1 cellular context compared by ENCODE assay signal in genomic region chr19:10503002-10503789, GRCh38.
TF ChIP-seq lines count a peak whose summit lies in the region.

TSS of gene KEAP1 (minus strand) at chr19:10503356. CDS start at chr19:10500033, 3,323 bp downstream.

TF ChIP-seq in K562, 482 proteins besides CTCF, POLR2A, EP300 and RAD21 (continued from another document and continues in another):
- TF ChIP-seq, protein P1, sequence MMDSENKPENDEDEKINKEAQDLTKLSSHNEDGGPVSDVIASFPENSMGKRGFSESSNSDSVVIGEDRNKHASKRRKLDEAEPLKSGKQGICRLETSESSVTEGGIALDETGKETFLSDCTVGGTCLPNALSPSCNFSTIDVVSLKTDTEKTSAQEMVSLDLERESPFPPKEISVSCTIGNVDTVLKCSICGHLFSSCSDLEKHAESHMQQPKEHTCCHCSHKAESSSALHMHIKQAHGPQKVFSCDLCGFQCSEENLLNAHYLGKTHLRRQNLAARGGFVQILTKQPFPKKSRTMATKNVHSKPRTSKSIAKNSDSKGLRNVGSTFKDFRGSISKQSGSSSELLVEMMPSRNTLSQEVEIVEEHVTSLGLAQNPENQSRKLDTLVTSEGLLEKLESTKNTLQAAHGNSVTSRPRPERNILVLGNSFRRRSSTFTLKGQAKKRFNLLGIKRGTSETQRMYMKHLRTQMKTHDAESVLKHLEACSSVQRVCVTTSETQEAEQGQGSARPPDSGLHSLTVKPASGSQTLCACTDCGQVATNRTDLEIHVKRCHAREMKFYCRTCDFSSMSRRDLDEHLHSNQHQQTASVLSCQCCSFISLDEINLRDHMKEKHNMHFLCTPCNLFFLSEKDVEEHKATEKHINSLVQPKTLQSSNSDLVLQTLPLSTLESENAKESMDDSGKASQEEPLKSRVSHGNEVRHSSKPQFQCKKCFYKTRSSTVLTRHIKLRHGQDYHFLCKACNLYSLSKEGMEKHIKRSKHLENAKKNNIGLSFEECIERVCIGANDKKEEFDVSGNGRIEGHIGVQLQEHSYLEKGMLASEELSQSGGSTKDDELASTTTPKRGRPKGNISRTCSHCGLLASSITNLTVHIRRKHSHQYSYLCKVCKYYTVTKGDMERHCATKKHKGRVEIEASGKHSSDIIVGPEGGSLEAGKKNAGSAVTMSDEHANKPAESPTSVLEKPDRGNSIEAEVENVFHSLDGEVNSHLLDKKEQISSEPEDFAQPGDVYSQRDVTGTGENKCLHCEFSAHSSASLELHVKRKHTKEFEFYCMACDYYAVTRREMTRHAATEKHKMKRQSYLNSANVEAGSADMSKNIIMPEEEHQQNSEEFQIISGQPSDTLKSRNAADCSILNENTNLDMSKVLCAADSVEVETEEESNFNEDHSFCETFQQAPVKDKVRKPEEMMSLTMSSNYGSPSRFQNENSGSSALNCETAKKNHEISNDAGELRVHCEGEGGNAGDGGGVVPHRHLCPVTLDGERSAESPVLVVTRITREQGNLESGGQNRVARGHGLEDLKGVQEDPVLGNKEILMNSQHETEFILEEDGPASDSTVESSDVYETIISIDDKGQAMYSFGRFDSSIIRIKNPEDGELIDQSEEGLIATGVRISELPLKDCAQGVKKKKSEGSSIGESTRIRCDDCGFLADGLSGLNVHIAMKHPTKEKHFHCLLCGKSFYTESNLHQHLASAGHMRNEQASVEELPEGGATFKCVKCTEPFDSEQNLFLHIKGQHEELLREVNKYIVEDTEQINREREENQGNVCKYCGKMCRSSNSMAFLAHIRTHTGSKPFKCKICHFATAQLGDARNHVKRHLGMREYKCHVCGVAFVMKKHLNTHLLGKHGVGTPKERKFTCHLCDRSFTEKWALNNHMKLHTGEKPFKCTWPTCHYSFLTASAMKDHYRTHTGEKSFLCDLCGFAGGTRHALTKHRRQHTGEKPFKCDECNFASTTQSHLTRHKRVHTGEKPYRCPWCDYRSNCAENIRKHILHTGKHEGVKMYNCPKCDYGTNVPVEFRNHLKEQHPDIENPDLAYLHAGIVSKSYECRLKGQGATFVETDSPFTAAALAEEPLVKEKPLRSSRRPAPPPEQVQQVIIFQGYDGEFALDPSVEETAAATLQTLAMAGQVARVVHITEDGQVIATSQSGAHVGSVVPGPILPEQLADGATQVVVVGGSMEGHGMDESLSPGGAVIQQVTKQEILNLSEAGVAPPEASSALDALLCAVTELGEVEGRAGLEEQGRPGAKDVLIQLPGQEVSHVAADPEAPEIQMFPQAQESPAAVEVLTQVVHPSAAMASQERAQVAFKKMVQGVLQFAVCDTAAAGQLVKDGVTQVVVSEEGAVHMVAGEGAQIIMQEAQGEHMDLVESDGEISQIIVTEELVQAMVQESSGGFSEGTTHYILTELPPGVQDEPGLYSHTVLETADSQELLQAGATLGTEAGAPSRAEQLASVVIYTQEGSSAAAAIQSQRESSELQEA (IDR thresholded peaks at IDR 0.05; ENCODE audit: low read depth) = no peak
- no peak for TF ChIP-seq SRSF9 (IDR thresholded peaks at IDR 0.05; ENCODE audit: borderline replicate concordance, low read depth, low read length)
- TF ChIP-seq TBP (optimal IDR thresholded peaks at IDR 0.05; ENCODE audit: low read depth, low read length) = no peak
- TF ChIP-seq, protein P2, sequence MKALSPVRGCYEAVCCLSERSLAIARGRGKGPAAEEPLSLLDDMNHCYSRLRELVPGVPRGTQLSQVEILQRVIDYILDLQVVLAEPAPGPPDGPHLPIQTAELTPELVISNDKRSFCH (CRISPR knock-in tag; IDR thresholded peaks at IDR 0.05) = no peak
- TF ChIP-seq, protein P2 (tag; IDR thresholded peaks at IDR 0.05) = peak; percentile 42
- no peak for TF ChIP-seq STAT5A (IDR thresholded peaks at IDR 0.05; ENCODE audit: borderline replicate concordance, low read length)
- TF ChIP-seq ZBTB8A (IDR thresholded peaks at IDR 0.05; ENCODE audit: partially characterized antibody) = no peak
- no peak; the same call in 1 of the 2 replicates for TF ChIP-seq PML (IDR thresholded peaks at IDR 0.05; ENCODE audit: low read length)
- no peak for TF ChIP-seq ZFP1 (CRISPR knock-in tag; IDR thresholded peaks at IDR 0.05)
- TF ChIP-seq, protein P3, sequence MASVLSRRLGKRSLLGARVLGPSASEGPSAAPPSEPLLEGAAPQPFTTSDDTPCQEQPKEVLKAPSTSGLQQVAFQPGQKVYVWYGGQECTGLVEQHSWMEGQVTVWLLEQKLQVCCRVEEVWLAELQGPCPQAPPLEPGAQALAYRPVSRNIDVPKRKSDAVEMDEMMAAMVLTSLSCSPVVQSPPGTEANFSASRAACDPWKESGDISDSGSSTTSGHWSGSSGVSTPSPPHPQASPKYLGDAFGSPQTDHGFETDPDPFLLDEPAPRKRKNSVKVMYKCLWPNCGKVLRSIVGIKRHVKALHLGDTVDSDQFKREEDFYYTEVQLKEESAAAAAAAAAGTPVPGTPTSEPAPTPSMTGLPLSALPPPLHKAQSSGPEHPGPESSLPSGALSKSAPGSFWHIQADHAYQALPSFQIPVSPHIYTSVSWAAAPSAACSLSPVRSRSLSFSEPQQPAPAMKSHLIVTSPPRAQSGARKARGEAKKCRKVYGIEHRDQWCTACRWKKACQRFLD (CRISPR knock-in tag; IDR thresholded peaks at IDR 0.05) = no peak
- TF ChIP-seq, protein P4, sequence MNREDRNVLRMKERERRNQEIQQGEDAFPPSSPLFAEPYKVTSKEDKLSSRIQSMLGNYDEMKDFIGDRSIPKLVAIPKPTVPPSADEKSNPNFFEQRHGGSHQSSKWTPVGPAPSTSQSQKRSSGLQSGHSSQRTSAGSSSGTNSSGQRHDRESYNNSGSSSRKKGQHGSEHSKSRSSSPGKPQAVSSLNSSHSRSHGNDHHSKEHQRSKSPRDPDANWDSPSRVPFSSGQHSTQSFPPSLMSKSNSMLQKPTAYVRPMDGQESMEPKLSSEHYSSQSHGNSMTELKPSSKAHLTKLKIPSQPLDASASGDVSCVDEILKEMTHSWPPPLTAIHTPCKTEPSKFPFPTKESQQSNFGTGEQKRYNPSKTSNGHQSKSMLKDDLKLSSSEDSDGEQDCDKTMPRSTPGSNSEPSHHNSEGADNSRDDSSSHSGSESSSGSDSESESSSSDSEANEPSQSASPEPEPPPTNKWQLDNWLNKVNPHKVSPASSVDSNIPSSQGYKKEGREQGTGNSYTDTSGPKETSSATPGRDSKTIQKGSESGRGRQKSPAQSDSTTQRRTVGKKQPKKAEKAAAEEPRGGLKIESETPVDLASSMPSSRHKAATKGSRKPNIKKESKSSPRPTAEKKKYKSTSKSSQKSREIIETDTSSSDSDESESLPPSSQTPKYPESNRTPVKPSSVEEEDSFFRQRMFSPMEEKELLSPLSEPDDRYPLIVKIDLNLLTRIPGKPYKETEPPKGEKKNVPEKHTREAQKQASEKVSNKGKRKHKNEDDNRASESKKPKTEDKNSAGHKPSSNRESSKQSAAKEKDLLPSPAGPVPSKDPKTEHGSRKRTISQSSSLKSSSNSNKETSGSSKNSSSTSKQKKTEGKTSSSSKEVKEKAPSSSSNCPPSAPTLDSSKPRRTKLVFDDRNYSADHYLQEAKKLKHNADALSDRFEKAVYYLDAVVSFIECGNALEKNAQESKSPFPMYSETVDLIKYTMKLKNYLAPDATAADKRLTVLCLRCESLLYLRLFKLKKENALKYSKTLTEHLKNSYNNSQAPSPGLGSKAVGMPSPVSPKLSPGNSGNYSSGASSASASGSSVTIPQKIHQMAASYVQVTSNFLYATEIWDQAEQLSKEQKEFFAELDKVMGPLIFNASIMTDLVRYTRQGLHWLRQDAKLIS (CRISPR knock-in tag; IDR thresholded peaks at IDR 0.05) = peak; percentile 88
- peak; percentile 80 for TF ChIP-seq NCOA6 (IDR thresholded peaks at IDR 0.05)
- no peak for TF ChIP-seq DACH1 (IDR thresholded peaks at IDR 0.05; ENCODE audit: partially characterized antibody)
- 0 out of 2 replicates have a peak, but pooled peaks have one; percentile 33 for TF ChIP-seq HIVEP1 (CRISPR knock-in tag; IDR thresholded peaks at IDR 0.05)
- 0 out of 4 replicates have a peak, but pooled peaks have one; percentile 33 to 43 for TF ChIP-seq ARNT (IDR thresholded peaks at IDR 0.05)
- TF ChIP-seq CTBP1 (IDR thresholded peaks at IDR 0.05; ENCODE audit: borderline replicate concordance) = 0 out of 2 replicates have a peak, but pooled peaks have one; percentile 1
- peak; percentile 56; the same call in 1 of the 2 replicates for TF ChIP-seq ETV5 (CRISPR knock-in tag; IDR thresholded peaks at IDR 0.05; ENCODE audit: low read depth)
- no peak; the same call in 1 of the 2 replicates for TF ChIP-seq MTA1 (IDR thresholded peaks at IDR 0.05; ENCODE audit: borderline replicate concordance)
- no peak for TF ChIP-seq SMC3 (conservative IDR thresholded peaks at IDR 0.05; ENCODE audit: insufficient read depth, low read depth, low read length)
- peak; percentile 22; the same call in 1 of the 2 replicates for TF ChIP-seq STAG1 (CRISPR knock-in tag; IDR thresholded peaks at IDR 0.05; ENCODE audit: borderline replicate concordance)
- TF ChIP-seq FIP1L1 (IDR thresholded peaks at IDR 0.05; ENCODE audit: low read depth, low read length, poor library complexity, severe bottlenecking) = peak; percentile 15
- peak; percentile 75; the same call in 1 of the 2 replicates for TF ChIP-seq NBN (IDR thresholded peaks at IDR 0.05; ENCODE audit: low read depth)
- TF ChIP-seq TAF15 (IDR thresholded peaks at IDR 0.05; ENCODE audit: low read depth, low read length) = no peak
- TF ChIP-seq ARID2 (IDR thresholded peaks at IDR 0.05) = no peak
- peak; percentile 57; the same call in 1 of the 2 replicates for TF ChIP-seq CBFB (CRISPR knock-in tag; IDR thresholded peaks at IDR 0.05)
- TF ChIP-seq MCM7 (IDR thresholded peaks at IDR 0.05) = no peak
- TF ChIP-seq, protein P5, sequence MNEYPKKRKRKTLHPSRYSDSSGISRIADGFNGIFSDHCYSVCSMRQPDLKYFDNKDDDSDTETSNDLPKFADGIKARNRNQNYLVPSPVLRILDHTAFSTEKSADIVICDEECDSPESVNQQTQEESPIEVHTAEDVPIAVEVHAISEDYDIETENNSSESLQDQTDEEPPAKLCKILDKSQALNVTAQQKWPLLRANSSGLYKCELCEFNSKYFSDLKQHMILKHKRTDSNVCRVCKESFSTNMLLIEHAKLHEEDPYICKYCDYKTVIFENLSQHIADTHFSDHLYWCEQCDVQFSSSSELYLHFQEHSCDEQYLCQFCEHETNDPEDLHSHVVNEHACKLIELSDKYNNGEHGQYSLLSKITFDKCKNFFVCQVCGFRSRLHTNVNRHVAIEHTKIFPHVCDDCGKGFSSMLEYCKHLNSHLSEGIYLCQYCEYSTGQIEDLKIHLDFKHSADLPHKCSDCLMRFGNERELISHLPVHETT (CRISPR knock-in tag; conservative IDR thresholded peaks at IDR 0.05 in 1 of 2, IDR thresholded peaks at IDR 0.05 in 1 of 2) = peak in 1 of 2 experiments; percentile 70; a peak in 2 of 4 replicates
- peak; percentile 43 to 59; a peak in 1 of 4 replicates for TF ChIP-seq SRF (CRISPR knock-in tag; IDR thresholded peaks at IDR 0.05)
- peak; percentile 90 for TF ChIP-seq BCOR (IDR thresholded peaks at IDR 0.05)
- 0 out of 4 replicates have a peak, but pooled peaks of 1 of the 2 experiments have one; percentile 36 for TF ChIP-seq FOXA3 (CRISPR knock-in tag; conservative IDR thresholded peaks at IDR 0.05 in 1 of 2, IDR thresholded peaks at IDR 0.05 in 1 of 2)
- TF ChIP-seq, protein P6, sequence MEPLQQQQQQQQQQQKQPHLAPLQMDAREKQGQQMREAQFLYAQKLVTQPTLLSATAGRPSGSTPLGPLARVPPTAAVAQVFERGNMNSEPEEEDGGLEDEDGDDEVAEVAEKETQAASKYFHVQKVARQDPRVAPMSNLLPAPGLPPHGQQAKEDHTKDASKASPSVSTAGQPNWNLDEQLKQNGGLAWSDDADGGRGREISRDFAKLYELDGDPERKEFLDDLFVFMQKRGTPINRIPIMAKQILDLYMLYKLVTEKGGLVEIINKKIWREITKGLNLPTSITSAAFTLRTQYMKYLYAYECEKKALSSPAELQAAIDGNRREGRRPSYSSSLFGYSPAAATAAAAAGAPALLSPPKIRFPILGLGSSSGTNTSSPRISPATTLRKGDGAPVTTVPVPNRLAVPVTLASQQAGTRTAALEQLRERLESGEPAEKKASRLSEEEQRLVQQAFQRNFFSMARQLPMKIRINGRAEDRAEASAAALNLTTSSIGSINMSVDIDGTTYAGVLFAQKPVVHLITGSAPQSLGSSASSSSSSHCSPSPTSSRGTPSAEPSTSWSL (CRISPR knock-in tag; IDR thresholded peaks at IDR 0.05; ENCODE audit: borderline replicate concordance) = peak; percentile 84; the same call in 1 of the 2 replicates
- peak; percentile 56 for TF ChIP-seq RBBP5 (IDR thresholded peaks at IDR 0.05; ENCODE audit: borderline replicate concordance, insufficient read depth, low read length, poor library complexity, severe bottlenecking)
- TF ChIP-seq NCOA2 (IDR thresholded peaks at IDR 0.05; ENCODE audit: partially characterized antibody in 2 of 2) = no peak
- TF ChIP-seq ZFPM2 (CRISPR knock-in tag; IDR thresholded peaks at IDR 0.05) = no peak
- TF ChIP-seq DEAF1 (CRISPR knock-in tag; IDR thresholded peaks at IDR 0.05) = no peak
- no peak for TF ChIP-seq CHCHD3 (CRISPR knock-in tag; IDR thresholded peaks at IDR 0.05)
- TF ChIP-seq, protein P7, sequence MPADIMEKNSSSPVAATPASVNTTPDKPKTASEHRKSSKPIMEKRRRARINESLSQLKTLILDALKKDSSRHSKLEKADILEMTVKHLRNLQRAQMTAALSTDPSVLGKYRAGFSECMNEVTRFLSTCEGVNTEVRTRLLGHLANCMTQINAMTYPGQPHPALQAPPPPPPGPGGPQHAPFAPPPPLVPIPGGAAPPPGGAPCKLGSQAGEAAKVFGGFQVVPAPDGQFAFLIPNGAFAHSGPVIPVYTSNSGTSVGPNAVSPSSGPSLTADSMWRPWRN (IDR thresholded peaks at IDR 0.05; ENCODE audit: low read depth) = peak; percentile 38; the same call in 1 of the 2 replicates
- peak; percentile 41 for TF ChIP-seq SAP30 (IDR thresholded peaks at IDR 0.05; ENCODE audit: borderline replicate concordance, insufficient read depth, low read depth, low read length, poor library complexity, severe bottlenecking)
- no peak for TF ChIP-seq GATA2 (CRISPR knock-in tag; IDR thresholded peaks at IDR 0.05)
- no peak for TF ChIP-seq TCF3 (CRISPR knock-in tag; IDR thresholded peaks at IDR 0.05)
